In genomic region chr19:53907690-53908089, GRCh38 we compare ENCODE assay signal across 14 cellular contexts. TPM values are rescaled to one million over a fixed set of nuclear protein-coding genes. Genes with fewer than 3 reads are reported as not detected.
DNase-seq lines count a peak whose midpoint lies in the region; ATAC-seq, FAIRE-seq and TF ChIP-seq lines count a peak whose summit lies in the region.
"Had no signal": no experiment of that assay in that cellular context is flagged by ENCODE, and none has a peak within 500 bp of the region (broad histone marks: within the 10 kb centered on the region; RNA-seq: fewer than 3 reads in every experiment).

No MANE protein-coding gene starts in this region.

- H3K4me1 ChIP-seq in kidney (ENCODE audit: control insufficient read depth in 1 of 2, insufficient read depth in 1 of 2, low read depth in 1 of 2, low read length in 2 of 2) = no peaks in the 10 kb centered on the region

- ATAC-seq in stimulated activated naive CD8-positive, alpha-beta T cell treated with anti-CD3 and anti-CD28 coated beads, Interleukin-15, Interleukin-2, amounts not matched to agents 100 U/mL and 50 U/mL, for 24 hours = no peak
- ATAC-seq in HG02798 (IDR thresholded peaks at IDR 0.05; ENCODE audit: poor library complexity, unreplicated experiment) (no peak), esophagus mucosa (no peak), HG02938 (IDR thresholded peaks at IDR 0.05; ENCODE audit: unreplicated experiment) (no peak)

- intact Hi-C loops in kidney (cut with DNase I) = no loop called here

- no peaks in the 10 kb centered on the region for H3K9me3 ChIP-seq in kidney (ENCODE audit: control insufficient read depth in 1 of 2, low read length in 2 of 2)
- H3K9me3 ChIP-seq: esophagus muscularis mucosa had no signal

- H3K27me3 Mint-ChIP-seq in stimulated activated naive CD8-positive, alpha-beta T cell treated with anti-CD3 and anti-CD28 coated beads, Interleukin-15, Interleukin-2, amounts not matched to agents 100 ng/mL and 50 ng/mL, for 24 hours = peaks cover 83% of the 10 kb centered on the region

- DNase-seq in stimulated activated naive CD8-positive, alpha-beta T cell treated with anti-CD3 and anti-CD28 coated beads, Interleukin-15, Interleukin-2, amounts not matched to agents 100 U/mL and 50 U/mL, for 24 hours = no peak
- DNase-seq in brain microvascular endothelial cell (no peak), kidney (peak; percentile 56), NCI-H510A treated with DMSO at 0.1 percent for 48 hours (lab: John Stamatoyannopoulos, UW) (no peak)
- DNase-seq: kidney glomerular epithelial cell had no signal

- H3K4me1 Mint-ChIP-seq in stimulated activated naive CD8-positive, alpha-beta T cell treated with anti-CD3 and anti-CD28 coated beads, Interleukin-15, Interleukin-2, amounts not matched to agents 100 ng/mL and 50 ng/mL, for 24 hours (ENCODE audit: low read depth) = peaks cover 15% of the 10 kb centered on the region

- H3K36me3 Mint-ChIP-seq in stimulated activated naive CD8-positive, alpha-beta T cell treated with anti-CD3 and anti-CD28 coated beads, Interleukin-15, Interleukin-2, amounts not matched to agents 100 ng/mL and 50 ng/mL, for 24 hours (ENCODE audit: low read depth) = no peaks in the 10 kb centered on the region

- H3K27ac ChIP-seq in brain microvascular endothelial cell (no peak overlapping the region), kidney (ENCODE audit: low read depth in 2 of 2, low read length in 2 of 2) (no peak overlapping the region)
- H3K27ac ChIP-seq: cardiac muscle cell, esophagus muscularis mucosa had no signal

- in situ Hi-C loops in brain microvascular endothelial cell (cut with HindIII; ENCODE audit: low pct_ligation_motif_present, low sequenced_read_pairs) = no loop called here

- H3K4me3 Mint-ChIP-seq in stimulated activated naive CD8-positive, alpha-beta T cell treated with anti-CD3 and anti-CD28 coated beads, Interleukin-15, Interleukin-2, amounts not matched to agents 100 ng/mL and 50 ng/mL, for 24 hours = peak overlapping the region; percentile 6

- no peaks in the 10 kb centered on the region for H3K36me3 ChIP-seq in brain microvascular endothelial cell (replicated peaks)
- no peaks in the 10 kb centered on the region for H3K36me3 ChIP-seq in kidney (ENCODE audit: control insufficient read depth in 1 of 2, insufficient read depth in 2 of 2, low read length in 2 of 2)
- H3K36me3 ChIP-seq: cardiac muscle cell, esophagus muscularis mucosa had no signal

- no peaks in the 10 kb centered on the region for H3K9me3 Mint-ChIP-seq in stimulated activated naive CD8-positive, alpha-beta T cell treated with anti-CD3 and anti-CD28 coated beads, Interleukin-15, Interleukin-2, amounts not matched to agents 100 ng/mL and 50 ng/mL, for 24 hours

- FAIRE-seq in kidney (lab: Jason Lieb, UNC) = no peak
- FAIRE-seq: GM18507 had no signal

- no peak overlapping the region for H3K9ac ChIP-seq in kidney (ENCODE audit: low read length in 2 of 2)

- TF ChIP-seq CTCF in brain microvascular endothelial cell (IDR thresholded peaks at IDR 0.05; ENCODE audit: low read depth, low read length, missing control alignments) (no peak), kidney (IDR thresholded peaks at IDR 0.05; ENCODE audit: borderline replicate concordance, extremely low read depth, insufficient read depth) (no peak)

- H3K4me3 ChIP-seq in brain microvascular endothelial cell (ENCODE audit: low read depth, low read length) = peak overlapping the region; percentile 32
- H3K4me3 ChIP-seq in kidney (ENCODE audit: low read length in 2 of 2) = no peak overlapping the region

- H3K27ac Mint-ChIP-seq in stimulated activated naive CD8-positive, alpha-beta T cell treated with anti-CD3 and anti-CD28 coated beads, Interleukin-15, Interleukin-2, amounts not matched to agents 100 ng/mL and 50 ng/mL, for 24 hours = no peak overlapping the region

- H3K27me3 ChIP-seq in brain microvascular endothelial cell (replicated peaks) = peaks cover 29% of the 10 kb centered on the region

RNA-seq across cellular contexts. Expression of gene CACNG7, which starts 1.4 kb away (rescaled TPM):
- not detected for total RNA-seq in kidney
- not detected for polyA plus RNA-seq in kidney (ENCODE audit: insufficient read depth, low read depth, low replicate concordance)
- not detected for total RNA-seq in esophagus mucosa
- total RNA-seq: osteocyte, SK-MEL-5 had no signal

RNA-seq across cellular contexts. Expression of gene PRKCG, which starts 25.7 kb away (rescaled TPM):
- total RNA-seq in kidney (not detected), esophagus mucosa (not detected)
- polyA plus RNA-seq in kidney (ENCODE audit: insufficient read depth, low read depth, low replicate concordance) = not detected
- total RNA-seq: esophagus muscularis mucosa, SK-MEL-5 had no signal

RNA-seq across cellular contexts. Expression of gene MYADM, which starts 40.0 kb away (rescaled TPM):
- total RNA-seq in kidney = 90.3 TPM
- 13.1 TPM for polyA plus RNA-seq in kidney (ENCODE audit: insufficient read depth, low read depth, low replicate concordance)
- 6.9 TPM for total RNA-seq in esophagus mucosa

RNA-seq across cellular contexts. Expression of gene CACNG8, which starts 55.0 kb away (rescaled TPM):
- 0.03 TPM for total RNA-seq in kidney
- not detected for polyA plus RNA-seq in kidney (ENCODE audit: insufficient read depth, low read depth, low replicate concordance)
- total RNA-seq in esophagus mucosa = not detected
- total RNA-seq: osteocyte, SK-MEL-5 had no signal

Comparison
In these comparisons a context has a peak if more than half of its experiments do, and no peak if none do; other contexts are left out.
1. RNA of gene MYADM, which starts 40.0 kb away (total RNA-seq): 90.3 TPM in kidney (single experiment); 6.9 TPM in esophagus mucosa (single experiment); every median in the first group is over 10 times any median in the second.